In the genomic region with DNA sequence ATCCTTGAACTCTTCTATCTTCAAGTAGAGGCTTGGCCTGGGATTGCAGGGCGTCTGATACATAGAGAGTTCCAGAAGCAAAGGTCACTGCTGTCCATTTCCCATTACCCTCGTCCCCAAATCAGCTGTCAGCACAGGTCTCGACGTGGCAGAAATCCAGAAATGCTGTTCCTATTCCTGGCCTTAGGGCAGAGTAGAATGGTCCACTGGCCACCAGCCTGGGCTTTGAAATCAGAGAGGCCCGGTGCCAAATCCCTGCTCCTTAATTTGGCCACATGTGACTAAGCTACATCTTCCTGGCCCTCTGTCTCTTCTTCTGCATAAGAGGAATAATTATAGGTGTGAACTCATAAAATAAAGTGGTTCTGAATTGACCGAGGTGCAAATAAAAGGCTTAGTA, we compare ENCODE assay signal across 19 cellular contexts. TPM values are rescaled to one million over a fixed set of nuclear protein-coding genes. Genes with fewer than 3 reads are reported as not detected.
A peak's percentile ranks its signal among the peaks of the same experiment; 100 is the strongest.
DNase-seq lines count a peak whose midpoint lies in the region; TF ChIP-seq lines count a peak whose summit lies in the region.
"Had no signal": no experiment of that assay in that cellular context is flagged by ENCODE, and none has a peak within 500 bp of the region (broad histone marks: within the 10 kb centered on the region; RNA-seq: fewer than 3 reads in every experiment).

No MANE protein-coding gene starts in this region.

- H3K79me2 ChIP-seq in OCI-LY7 (ENCODE audit: insufficient read depth, low read depth, low read length) = peaks cover 42% of the 10 kb centered on the region; the same call in 1 of the 2 replicates

- TF ChIP-seq CTCF in BE2C (IDR thresholded peaks at IDR 0.05; ENCODE audit: low read depth, low read length) (no peak), OCI-LY7 (conservative IDR thresholded peaks at IDR 0.05; ENCODE audit: low read length) (no peak)

- H3K36me3 ChIP-seq in BE2C (peaks cover 2% of the 10 kb centered on the region), OCI-LY7 (ENCODE audit: insufficient read depth, low read length) (peaks cover 6% of the 10 kb centered on the region; the same call in 1 of the 2 replicates)
- H3K36me3 ChIP-seq: BLaER1 treated with 17β-estradiol and CSF1 and Interleukin-3, amounts not matched to agents 10 nM and 100 nM had no signal

- H3K4me1 ChIP-seq in BE2C = peaks cover 60% of the 10 kb centered on the region
- peaks cover 71% of the 10 kb centered on the region for H3K4me1 ChIP-seq in OCI-LY7 (ENCODE audit: insufficient read depth, low read length, poor library complexity, severe bottlenecking)

- H3K9me2 ChIP-seq in OCI-LY7 (ENCODE audit: insufficient read depth, low read length) = no peaks in the 10 kb centered on the region

- H3K27me3 ChIP-seq in BE2C = no peaks in the 10 kb centered on the region
- H3K27me3 ChIP-seq in layer of hippocampus (ENCODE audit: control insufficient read depth, insufficient read depth, low read length) = no peaks in the 10 kb centered on the region
- H3K27me3 ChIP-seq: BLaER1 treated with 17β-estradiol and CSF1 and Interleukin-3, amounts not matched to agents 10 nM and 100 nM had no signal

- H2AFZ ChIP-seq in OCI-LY7 (ENCODE audit: low read length) = no peak overlapping the region
- H2AFZ ChIP-seq: PC-9 had no signal

- intact Hi-C loops in OCI-LY7 (cut with micrococcal nuclease; ENCODE audit: unreplicated experiment) = no loop called here

- no TSS peak for BruUV-seq in OCI-LY7 (replicated peaks; lab: Mats Ljungman, UMichigan)

- no peaks in the 10 kb centered on the region for H4K20me1 ChIP-seq in OCI-LY7 (ENCODE audit: insufficient read depth, low read length)

- H3K9me3 ChIP-seq in BE2C (no peaks in the 10 kb centered on the region), OCI-LY7 (ENCODE audit: low read length) (no peaks in the 10 kb centered on the region)
- H3K9me3 ChIP-seq: A549; BLaER1 treated with 17β-estradiol and CSF1 and Interleukin-3, amounts not matched to agents 10 nM and 100 nM had no signal

- DNase-seq in BE2C (peak; percentile 54), OCI-LY7 (ENCODE audit: low spot score) (no peak), substantia nigra (lab: John Stamatoyannopoulos, UW) (peak in 1 of 49 donors; percentile 85), T-helper 2 cell (no peak), ureter (ENCODE audit: low spot score) (no peak), NCI-H2029 (lab: John Stamatoyannopoulos, UW) (no peak)
- DNase-seq: Calu3; CD8-positive, alpha-beta T cell; KG1; NCI-H187; NCI-H2227 treated with DMSO at 0.1 percent for 48 hours; NCI-H510A treated with DMSO at 0.1 percent for 48 hours; PC-9; SIG-M5 had no signal

- H3K4me3 ChIP-seq in BE2C (ENCODE audit: low read depth, low read length) (no peak overlapping the region), OCI-LY7 (ENCODE audit: low read depth, low read length, poor library complexity, severe bottlenecking) (no peak overlapping the region)
- H3K4me3 ChIP-seq: A549; BLaER1 treated with 17β-estradiol and CSF1 and Interleukin-3, amounts not matched to agents 10 nM and 100 nM; GM12878; PC-9 had no signal

- H3K4me2 ChIP-seq in OCI-LY7 (ENCODE audit: low read length) = peak overlapping the region; percentile 17; the same call in 1 of the 2 replicates
- H3K4me2 ChIP-seq: A549; BLaER1 treated with 17β-estradiol and CSF1 and Interleukin-3, amounts not matched to agents 10 nM and 100 nM; PC-9 had no signal

- H3K27ac ChIP-seq in OCI-LY7 (ENCODE audit: low read depth, low read length, poor library complexity, severe bottlenecking) = peak overlapping the region; percentile 97
- peak overlapping the region; percentile 74 for H3K27ac ChIP-seq in layer of hippocampus (ENCODE audit: low read depth, low read length)
- H3K27ac ChIP-seq in substantia nigra (ENCODE audit: low read depth, low read length, poor library complexity, severe bottlenecking) = peak overlapping the region; percentile 98
- H3K27ac ChIP-seq: A549; BLaER1 treated with 17β-estradiol and CSF1 and Interleukin-3, amounts not matched to agents 10 nM and 100 nM; PC-9; RWPE1 had no signal

- CTCF ChIA-PET in OCI-LY7 (lab: Charles Lee; ENCODE audit: unreplicated experiment) = no interaction called here

- POLR2A ChIA-PET in OCI-LY7 (lab: Charles Lee) = interaction anchor here (1.1 to 7.5 kb wide), 6 partner anchors 6 to 67 kb away, joined by 3 to 85 read pairs (median 8); no protein-coding TSS in a partner anchor

RNA-seq across cellular contexts. Expression of gene FAM83D, which starts 40.9 kb away (rescaled TPM):
- polyA plus RNA-seq in BE2C (2012; ENCODE audit: insufficient read depth, insufficient read length, low read depth) = 14.6 TPM
- 33.2 and 48.2 TPM in 2 replicates for total RNA-seq in OCI-LY7 (2014; rRNA removed; shearing (Covaris generic))
- total RNA-seq in OCI-LY7 (2022) = 32.6 and 32.9 TPM in 2 replicates
- total RNA-seq in ureter = 1.5 TPM

Comparison
In these comparisons a context has a peak if more than half of its experiments do, and no peak if none do; other contexts are left out.
1. RNA of gene FAM83D, which starts 40.9 kb away (total RNA-seq): 32.6 to 48.2 TPM in OCI-LY7; 1.5 TPM in ureter (single experiment); every median in the first group is over 10 times any median in the second.
2. Peak in every context shown above with its lines, with median percentiles within 50 percentile points of each other: H3K27ac ChIP-seq.